ENCODE assay signal across 9 cellular contexts in genomic region chr14:106556665-106557289, GRCh38.
DNase-seq lines count a peak whose midpoint lies in the region; ATAC-seq, FAIRE-seq and TF ChIP-seq lines count a peak whose summit lies in the region.
"Had no signal": no experiment of that assay in that cellular context is flagged by ENCODE, and none has a peak within 500 bp of the region (broad histone marks: within the 10 kb centered on the region; RNA-seq: fewer than 3 reads in every experiment).

No MANE protein-coding gene starts in this region.

- H3K9ac ChIP-seq in HepG2 (ENCODE audit: insufficient read depth, low read depth, low read length) = no peak overlapping the region

- no peaks in the 10 kb centered on the region for H3K36me3 Mint-ChIP-seq in activated T-cell treated with anti-CD3 and anti-CD28 coated beads, Interleukin-2, amount 50 U/mL, for 4 hours (ENCODE audit: insufficient read depth)

- no peak overlapping the region for H3K4me3 ChIP-seq in OCI-LY7 (ENCODE audit: low read depth, low read length, poor library complexity, severe bottlenecking)
- no peak overlapping the region for H3K4me3 ChIP-seq in HepG2 (replicated peaks in 1 of 3; ENCODE audit: insufficient read depth in 1 of 3, low read depth in 2 of 3, low read length in 3 of 3)

- H3K4me1 ChIP-seq in OCI-LY7 (ENCODE audit: insufficient read depth, low read length, poor library complexity, severe bottlenecking) (no peaks in the 10 kb centered on the region), HepG2 (ENCODE audit: insufficient read depth, low read length) (no peaks in the 10 kb centered on the region)

- WGBS in HepG2 (ENCODE audit: low lambda C conversion rate) = 10% methylated on average over 9 of the region's 13 CpGs

- H3K9me2 ChIP-seq in OCI-LY7 (ENCODE audit: insufficient read depth, low read length) = no peaks in the 10 kb centered on the region

- H3K27me3 Mint-ChIP-seq in activated T-cell treated with anti-CD3 and anti-CD28 coated beads, Interleukin-2, amount 50 U/mL, for 4 hours (ENCODE audit: low read depth) = peaks cover 12% of the 10 kb centered on the region

- CTCF ChIA-PET in OCI-LY7 (lab: Charles Lee; ENCODE audit: unreplicated experiment) (no interaction called here), HepG2 (lab: Yijun Ruan, JAX; ENCODE audit: low intra/inter-chr PET ratio, low total read pairs) (no interaction called here)

- no peaks in the 10 kb centered on the region for H3K36me3 ChIP-seq in OCI-LY7 (ENCODE audit: insufficient read depth, low read length)
- no peaks in the 10 kb centered on the region for H3K36me3 ChIP-seq in HepG2 (replicated peaks in 1 of 2; ENCODE audit: control insufficient read depth in 1 of 2, insufficient read depth in 2 of 2, low read length in 2 of 2)

- no peaks in the 10 kb centered on the region for H3K79me2 ChIP-seq in OCI-LY7 (ENCODE audit: insufficient read depth, low read depth, low read length)
- no peaks in the 10 kb centered on the region for H3K79me2 ChIP-seq in HepG2 (ENCODE audit: insufficient read depth, low read length)

- in situ Hi-C loops in HepG2 (cut with HindIII; ENCODE audit: extremely low pct_ligation_motif_present, low pct_unique_long_range_greater_than_20kb) = no loop called here

- H3K4me2 ChIP-seq in OCI-LY7 (ENCODE audit: low read length) = no peak overlapping the region
- no peak overlapping the region for H3K4me2 ChIP-seq in HepG2 (ENCODE audit: low read depth, low read length)

- H3K27me3 ChIP-seq in HepG2 (ENCODE audit: control insufficient read depth in 1 of 2, insufficient read depth in 2 of 2, low read length in 2 of 2) = no peaks in the 10 kb centered on the region; a peak in 1 of 5 replicates

- no peak for TF ChIP-seq RAD21 in HepG2 (CRISPR knock-in tag; IDR thresholded peaks at IDR 0.05)

- intact Hi-C loops in OCI-LY7 (cut with micrococcal nuclease; ENCODE audit: unreplicated experiment) (no loop called here), HepG2 (cut with micrococcal nuclease; ENCODE audit: unreplicated experiment) (no loop called here)

- H3K27ac ChIP-seq in OCI-LY7 (ENCODE audit: low read depth, low read length, poor library complexity, severe bottlenecking) = no peak overlapping the region
- no peak overlapping the region for H3K27ac ChIP-seq in HepG2 (ENCODE audit: extremely low read length, insufficient read depth, low read length)

- TF ChIP-seq CTCF in OCI-LY7 (conservative IDR thresholded peaks at IDR 0.05; ENCODE audit: low read length) (peak; percentile 78), HepG2 (CRISPR knock-in tag; IDR thresholded peaks at IDR 0.05) (peak; percentile 74)

- no peaks in the 10 kb centered on the region for H3K9me3 Mint-ChIP-seq in activated T-cell treated with anti-CD3 and anti-CD28 coated beads, Interleukin-2, amount 50 U/mL, for 4 hours

- H3K9me3 ChIP-seq in OCI-LY7 (ENCODE audit: low read length) (no peaks in the 10 kb centered on the region), HepG2 (ENCODE audit: low read length) (no peaks in the 10 kb centered on the region)

- no peak for FAIRE-seq in HepG2 (lab: Jason Lieb, UNC)
- FAIRE-seq: A204.1 had no signal

- no peaks in the 10 kb centered on the region for H3K4me1 Mint-ChIP-seq in activated T-cell treated with anti-CD3 and anti-CD28 coated beads, Interleukin-2, amount 50 U/mL, for 4 hours (ENCODE audit: low read depth)

- H3K4me3 Mint-ChIP-seq in activated T-cell treated with anti-CD3 and anti-CD28 coated beads, Interleukin-2, amount 50 U/mL, for 4 hours = no peak overlapping the region

- no peaks in the 10 kb centered on the region for H4K20me1 ChIP-seq in OCI-LY7 (ENCODE audit: insufficient read depth, low read length)
- H4K20me1 ChIP-seq in HepG2 (ENCODE audit: insufficient read depth, low read length) = no peaks in the 10 kb centered on the region

- no peak overlapping the region for H2AFZ ChIP-seq in OCI-LY7 (ENCODE audit: low read length)
- H2AFZ ChIP-seq in HepG2 (ENCODE audit: low read length) = no peak overlapping the region

- BruUV-seq in OCI-LY7 (replicated peaks; lab: Mats Ljungman, UMichigan) (no TSS peak), HepG2 (replicated peaks; lab: Mats Ljungman, UMichigan) (no TSS peak)

- DNase-seq in DMS 273 (lab: John Stamatoyannopoulos, UW; ENCODE audit: unreplicated experiment) (peak; percentile 73), DMS 273 treated with DMSO at 0.1 percent for 48 hours (lab: John Stamatoyannopoulos, UW) (no peak), OCI-LY7 (ENCODE audit: low spot score) (peak; percentile 66), HepG2 (ENCODE audit: low spot score) (peak; percentile 27)
- peak; percentile 78 for DNase-seq in activated T-cell treated with anti-CD3 and anti-CD28 coated beads, Interleukin-2, amount 50 U/mL, for 4 hours
- DNase-seq in stimulated activated naive CD8-positive, alpha-beta T cell treated with anti-CD3 and anti-CD28 coated beads, Interleukin-15, Interleukin-2, amounts not matched to agents 100 U/mL and 50 U/mL, for 24 hours = peak; percentile 88

- ATAC-seq in activated T-cell treated with anti-CD3 and anti-CD28 coated beads, Interleukin-2, amount 50 U/mL, for 4 hours = peak; percentile 52 to 60
- peak; percentile 71 for ATAC-seq in HepG2
- ATAC-seq in stimulated activated naive CD8-positive, alpha-beta T cell treated with anti-CD3 and anti-CD28 coated beads, Interleukin-15, Interleukin-2, amounts not matched to agents 100 U/mL and 50 U/mL, for 24 hours = no peak
- no peak for ATAC-seq in esophagus mucosa
- no peak for ATAC-seq in GM21723 (IDR thresholded peaks at IDR 0.05; ENCODE audit: unreplicated experiment)

- POLR2A ChIA-PET in OCI-LY7 (lab: Charles Lee) = interaction anchor here (0.8 kb wide), 1 partner anchor 12 kb away, joined by 3 read pairs; no protein-coding TSS in a partner anchor
- POLR2A ChIA-PET in HepG2 (lab: Yijun Ruan, JAX) = no interaction called here

- no peak for TF ChIP-seq POLR2A in HepG2 (IDR thresholded peaks at IDR 0.05; ENCODE audit: insufficient read depth in 1 of 2, low read depth in 2 of 2, low read length in 2 of 2)

- TF ChIP-seq EP300 in HepG2 (IDR thresholded peaks at IDR 0.05; ENCODE audit: low read depth in 2 of 2, low read length in 2 of 2) (no peak), HepG2 (CRISPR knock-in tag; IDR thresholded peaks at IDR 0.05; ENCODE audit: borderline replicate concordance) (no peak)

TF ChIP-seq in HepG2, 621 proteins besides CTCF, POLR2A, EP300 and RAD21 (continues in another document):
- TF ChIP-seq ZNF333 (CRISPR knock-in tag; IDR thresholded peaks at IDR 0.05; ENCODE audit: borderline replicate concordance) = no peak
- TF ChIP-seq ZBTB38 (CRISPR knock-in tag; IDR thresholded peaks at IDR 0.05) = no peak
- no peak for TF ChIP-seq ZNF17 (CRISPR knock-in tag; IDR thresholded peaks at IDR 0.05)
- no peak for TF ChIP-seq TEF (CRISPR knock-in tag; IDR thresholded peaks at IDR 0.05)
- TF ChIP-seq ZNF724P (CRISPR knock-in tag; IDR thresholded peaks at IDR 0.05; ENCODE audit: borderline replicate concordance) = no peak
- TF ChIP-seq MED13 (CRISPR knock-in tag; IDR thresholded peaks at IDR 0.05) = no peak
- TF ChIP-seq ZNF550 (CRISPR knock-in tag; IDR thresholded peaks at IDR 0.05; ENCODE audit: borderline replicate concordance) = no peak
- TF ChIP-seq SKI (IDR thresholded peaks at IDR 0.05; ENCODE audit: partially characterized antibody) = no peak
- TF ChIP-seq IRF9 (CRISPR knock-in tag; IDR thresholded peaks at IDR 0.05; ENCODE audit: borderline replicate concordance) = no peak
- TF ChIP-seq ZFP1 (CRISPR knock-in tag; IDR thresholded peaks at IDR 0.05) = no peak
- TF ChIP-seq NR1H2 (CRISPR knock-in tag; IDR thresholded peaks at IDR 0.05; ENCODE audit: borderline replicate concordance, low read depth) = no peak
- no peak for TF ChIP-seq ZNF770 (CRISPR knock-in tag; IDR thresholded peaks at IDR 0.05)
- no peak for TF ChIP-seq ZNF605 (CRISPR knock-in tag; IDR thresholded peaks at IDR 0.05)
- TF ChIP-seq ZNF746 (CRISPR knock-in tag; IDR thresholded peaks at IDR 0.05) = no peak
- no peak for TF ChIP-seq PREB (CRISPR knock-in tag; IDR thresholded peaks at IDR 0.05)

Comparison
In these comparisons a context has a peak if more than half of its experiments do, and no peak if none do; other contexts are left out.
1. ATAC-seq: peak in activated T-cell treated with anti-CD3 and anti-CD28 coated beads, Interleukin-2, amount 50 U/mL, for 4 hours (2 of 2) and HepG2 (single experiment); none in stimulated activated naive CD8-positive, alpha-beta T cell treated with anti-CD3 and anti-CD28 coated beads, Interleukin-15, Interleukin-2, amounts not matched to agents 100 U/mL and 50 U/mL, for 24 hours (single experiment), esophagus mucosa (single experiment) and GM21723 (single experiment).